ENCODE assay signal across 8 cellular contexts in genomic region chr21:31604591-31605190, GRCh38. TPM values are rescaled to one million over a fixed set of nuclear protein-coding genes. Genes with fewer than 3 reads are reported as not detected.
DNase-seq lines count a peak whose midpoint lies in the region; ATAC-seq, FAIRE-seq and TF ChIP-seq lines count a peak whose summit lies in the region.

No MANE protein-coding gene starts in this region.

- H4K20me1 ChIP-seq in astrocyte (ENCODE audit: insufficient read depth, low read length): no peaks in the 10 kb centered on the region

- H2AFZ ChIP-seq in astrocyte (ENCODE audit: low read depth, low read length): no peak overlapping the region

- no peak overlapping the region for H3K9ac ChIP-seq in astrocyte (ENCODE audit: low read length)

- no peaks in the 10 kb centered on the region for H3K36me3 ChIP-seq in H7 (replicated peaks; ENCODE audit: control insufficient read depth, insufficient read depth, low read length)
- H3K36me3 ChIP-seq in astrocyte (ENCODE audit: insufficient read depth, low read length): no peaks in the 10 kb centered on the region
- no peaks in the 10 kb centered on the region for H3K36me3 ChIP-seq in small intestine (ENCODE audit: control insufficient read depth in 2 of 2, insufficient read depth in 2 of 2, low read length in 2 of 2)

- H3K9me3 ChIP-seq in astrocyte (ENCODE audit: insufficient read depth, low read depth, low read length) (no peaks in the 10 kb centered on the region), small intestine (ENCODE audit: control insufficient read depth, low read depth) (no peaks in the 10 kb centered on the region)

- DNase-seq in D341Med (ENCODE audit: low spot score) (peak; percentile 71), H7 (peak; percentile 72), NCI-H1694 treated with DMSO at 0.1 percent for 48 hours (lab: John Stamatoyannopoulos, UW) (peak; percentile 91), T-helper 9 cell (peak; percentile 63), astrocyte (ENCODE audit: low read depth) (peak; percentile 16), hypothalamus (lab: John Stamatoyannopoulos, UW) (peak in 42 of 51 donors; percentile 0 to 75 (median 44)), small intestine (peak; percentile 63)

- H3K27ac Mint-ChIP-seq in astrocyte (ENCODE audit: unreplicated experiment): no peak overlapping the region

- H3K27ac ChIP-seq in astrocyte (ENCODE audit: low read depth, low read length): no peak overlapping the region
- H3K27ac ChIP-seq in small intestine (ENCODE audit: low read depth in 1 of 2, low read length in 1 of 2): no peak overlapping the region

- peaks cover 5% of the 10 kb centered on the region for H3K4me1 Mint-ChIP-seq in astrocyte (ENCODE audit: low read depth, unreplicated experiment)

- TF ChIP-seq CTCF in astrocyte (IDR thresholded peaks at IDR 0.05; ENCODE audit: insufficient read depth, low read depth, low read length): peak; percentile 88

- ATAC-seq in HG02970 (IDR thresholded peaks at IDR 0.05; ENCODE audit: low FRiP score, unreplicated experiment): no peak

- H3K79me2 ChIP-seq in astrocyte (ENCODE audit: insufficient read depth, low read length): no peaks in the 10 kb centered on the region

- no peak overlapping the region for H3K4me3 Mint-ChIP-seq in astrocyte (ENCODE audit: unreplicated experiment)

- H3K36me3 Mint-ChIP-seq in astrocyte (ENCODE audit: low read depth, unreplicated experiment): no peaks in the 10 kb centered on the region

- peaks cover 2% of the 10 kb centered on the region for H3K27me3 Mint-ChIP-seq in astrocyte (ENCODE audit: low read depth, unreplicated experiment)

- WGBS in small intestine, 3 donors: 36 to 42% (median 37%) methylated on average over 11 of the region's 11 CpGs

- H3K4me1 ChIP-seq in astrocyte (ENCODE audit: insufficient read depth, low read length): no peaks in the 10 kb centered on the region
- no peaks in the 10 kb centered on the region for H3K4me1 ChIP-seq in small intestine (ENCODE audit: control insufficient read depth in 2 of 2, insufficient read depth in 1 of 2, low read depth in 1 of 2, low read length in 1 of 2)

- H3K27me3 ChIP-seq in H7 (ENCODE audit: control insufficient read depth, insufficient read depth, low read length): no peaks in the 10 kb centered on the region
- no peaks in the 10 kb centered on the region for H3K27me3 ChIP-seq in astrocyte (ENCODE audit: insufficient read depth, low read length)
- H3K27me3 ChIP-seq in small intestine (ENCODE audit: control insufficient read depth in 2 of 2, insufficient read depth in 2 of 2, low read length in 2 of 2): no peaks in the 10 kb centered on the region

- H3K4me2 ChIP-seq in astrocyte (ENCODE audit: low read length): no peak overlapping the region

- no peaks in the 10 kb centered on the region for H3K9me3 Mint-ChIP-seq in astrocyte (ENCODE audit: unreplicated experiment)

- H3K4me3 ChIP-seq in H7 (ENCODE audit: insufficient read depth, low read depth, low read length): no peak overlapping the region
- H3K4me3 ChIP-seq in astrocyte (ENCODE audit: insufficient read depth, low read depth, low read length): no peak overlapping the region
- no peak overlapping the region for H3K4me3 ChIP-seq in small intestine (ENCODE audit: low read depth in 1 of 2, low read length in 2 of 2)

- FAIRE-seq in astrocyte (lab: Jason Lieb, UNC) (peak; percentile 55), small intestine (lab: Jason Lieb, UNC) (no peak)

RNA-seq across cellular contexts. Expression of gene SOD1, which starts 54.8 kb away (rescaled TPM):
- 160 and 174 TPM in 2 replicates for total RNA-seq in H7 (2014; rRNA removed; shearing (Covaris generic))
- 202 and 236 TPM in 2 replicates for total RNA-seq in astrocyte
- polyA plus RNA-seq in small intestine: 1,000 to 10,000 TPM in 1 of 3 donors, 100 to 1,000 TPM in 2; 666 to 1,515 (median 852) TPM

Comparison
In these comparisons a context has a peak if more than half of its experiments do, and no peak if none do; other contexts are left out.
1. DNase-seq: peak in every context shown above with its lines; median percentile 91 in NCI-H1694 treated with DMSO at 0.1 percent for 48 hours; 72 in H7; 71 in D341Med; 63 in T-helper 9 cell; 63 in small intestine; 44 in hypothalamus; 16 in astrocyte.